Comparison of ENCODE assay signal across 8 cellular contexts in the genomic region with DNA sequence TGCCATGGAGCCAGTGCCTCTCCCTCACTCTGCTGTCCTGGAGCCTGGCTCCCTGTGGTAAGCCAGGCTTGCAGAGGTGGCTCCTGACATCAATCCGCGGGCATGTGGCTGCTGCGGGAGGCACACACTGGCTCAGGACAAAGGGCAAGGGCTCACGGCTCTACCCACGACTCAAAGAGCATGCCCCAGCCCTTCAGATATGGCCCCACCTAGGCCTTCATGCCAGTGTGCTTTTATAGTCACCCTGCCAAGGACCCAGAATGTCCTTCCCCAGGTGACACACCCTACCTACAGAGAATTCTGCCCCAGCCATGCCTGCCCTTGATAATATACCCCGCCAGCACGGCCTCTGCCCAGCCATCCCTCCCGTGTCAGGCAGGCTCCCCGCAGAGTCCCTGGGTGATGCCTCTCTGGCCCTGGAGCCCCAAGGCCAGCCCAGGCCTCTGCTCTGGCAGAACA. TPM values are rescaled to one million over a fixed set of nuclear protein-coding genes. Genes with fewer than 3 reads are reported as not detected.
DNase-seq lines count a peak whose midpoint lies in the region; ATAC-seq and TF ChIP-seq lines count a peak whose summit lies in the region.

No MANE protein-coding gene starts in this region.

- TF ChIP-seq CTCF in HCT116 (IDR thresholded peaks at IDR 0.05 in 2 of 3, conservative IDR thresholded peaks at IDR 0.05 in 1 of 3; ENCODE audit: borderline replicate concordance in 1 of 3, insufficient read depth in 1 of 3, low read depth in 2 of 3, low read length in 2 of 3): no peak
- TF ChIP-seq CTCF in activated B cell treated with CpG ODN at 0.5 μM for 24 hours (IDR thresholded peaks at IDR 0.05): no peak
- no peak for TF ChIP-seq CTCF in heart left ventricle (IDR thresholded peaks at IDR 0.05)

- H3K36me3 Mint-ChIP-seq in activated B cell treated with CpG ODN at 0.5 μM for 24 hours (ENCODE audit: low read depth): peaks cover 4% of the 10 kb centered on the region

- no peaks in the 10 kb centered on the region for H4K20me1 ChIP-seq in HCT116 (ENCODE audit: insufficient read depth)

- H3K9me3 Mint-ChIP-seq in activated B cell treated with CpG ODN at 0.5 μM for 24 hours: no peaks in the 10 kb centered on the region

- peaks cover 37% of the 10 kb centered on the region for H3K4me1 Mint-ChIP-seq in activated B cell treated with CpG ODN at 0.5 μM for 24 hours

- H2AFZ ChIP-seq in HCT116 (ENCODE audit: low read depth, low read length, poor library complexity, severe bottlenecking): no peak overlapping the region

- ATAC-seq in HCT116 (no peak), activated B cell treated with CpG ODN at 0.5 μM for 24 hours (ENCODE audit: low read depth) (no peak), heart left ventricle (peak in 2 of 4 donors; percentile 1 to 2), HG03159 (IDR thresholded peaks at IDR 0.05; ENCODE audit: unreplicated experiment) (no peak), HG02678 (IDR thresholded peaks at IDR 0.05; ENCODE audit: unreplicated experiment) (no peak)

- intact Hi-C loops in HCT116 (cut with micrococcal nuclease) (no loop called here), activated B cell treated with CpG ODN at 0.5 μM for 24 hours (cut with micrococcal nuclease) (no loop called here), heart left ventricle (cut with DNase I) (loop anchor here in 3 of 10 donors (10.0 kb wide), 2 partner anchors 50 to 100 kb away; partner anchors contain the start of genes TBC1D9B (in 3 of the 3) and MRNIP (in 1 of the 3))

- no peaks in the 10 kb centered on the region for H3K9me3 ChIP-seq in HCT116 (ENCODE audit: control insufficient read depth in 1 of 2, insufficient read depth in 1 of 2, low read depth in 1 of 2, low read length in 2 of 2)
- no peaks in the 10 kb centered on the region for H3K9me3 ChIP-seq in heart left ventricle

- DNase-seq in HCT116 (ENCODE audit: low read depth, low spot score) (no peak), activated B cell treated with CpG ODN at 0.5 μM for 24 hours (no peak), heart left ventricle (peak in 2 of 5 donors; percentile 31 to 42), skeletal muscle cell (ENCODE audit: low read depth) (no peak), HEK293T (ENCODE audit: extremely low spot score) (no peak), NCI-H774 (lab: John Stamatoyannopoulos, UW) (no peak)

- TSS peak; percentile 53 for BruUV-seq in HCT116 (replicated peaks; lab: Mats Ljungman, UMichigan)

- peak overlapping the region; percentile 84 for H3K4me3 Mint-ChIP-seq in activated B cell treated with CpG ODN at 0.5 μM for 24 hours

- peak overlapping the region; percentile 99 for H3K4me2 ChIP-seq in HCT116 (ENCODE audit: low read length)

- H3K9ac ChIP-seq in HCT116 (ENCODE audit: low read length): peak overlapping the region; percentile 88

- no peaks in the 10 kb centered on the region for H3K27me3 Mint-ChIP-seq in activated B cell treated with CpG ODN at 0.5 μM for 24 hours

- TF ChIP-seq RAD21 in HCT116 (IDR thresholded peaks at IDR 0.05; ENCODE audit: low read depth): no peak

- RAD21 ChIA-PET in HCT116 (lab: Charles Lee; ENCODE audit: low non-redundant PET in 1 of 2, low total read pairs in 2 of 2, uncharacterized antibody in 2 of 2, unreplicated experiment in 2 of 2): no interaction called here

- no peaks in the 10 kb centered on the region for H3K9me2 ChIP-seq in HCT116 (ENCODE audit: insufficient read depth)

- POLR2A ChIA-PET in HCT116 (lab: Charles Lee) (interaction anchor here (1.7 kb wide), 1 partner anchor 16 kb away, joined by 4 read pairs; the partner anchor contains the start of gene SQSTM1), activated B cell treated with CpG ODN at 0.5 μM for 24 hours (lab: Charles Lee) (interaction anchor here (0.8 to 3.8 kb wide), 7 partner anchors 14 to 170 kb away, joined by 3 to 58 read pairs (median 4); partner anchors contain the start of genes MAML1 and SQSTM1), HEK293T (lab: Yijun Ruan, JAX) (interaction anchor here (1.6 kb wide), 1 partner anchor 15 kb away, joined by 5 read pairs; the partner anchor contains the start of gene SQSTM1)

- peak overlapping the region; percentile 99 for H3K27ac ChIP-seq in HCT116 (ENCODE audit: low read depth, low read length)
- H3K27ac ChIP-seq in heart left ventricle: peak overlapping the region in 11 of 12 donors; percentile 89 to 98 (median 96)

- 42 to 51% (median 46%) methylated on average over 5 to 9 of the region's 9 CpGs for WGBS in heart left ventricle, 4 donors

- H3K4me3 ChIP-seq in HCT116 (replicated peaks in 1 of 2; ENCODE audit: low read depth in 1 of 2, low read length in 2 of 2) (peak overlapping the region; percentile 68 to 92), heart left ventricle (peak overlapping the region; percentile 73 to 100 (median 96)), skeletal muscle cell (ENCODE audit: low read depth, low read length) (peak overlapping the region; percentile 77)

- no peak overlapping the region for H3K27ac Mint-ChIP-seq in activated B cell treated with CpG ODN at 0.5 μM for 24 hours

- H3K27me3 ChIP-seq in HCT116 (ENCODE audit: insufficient read depth, low read length): no peaks in the 10 kb centered on the region
- no peaks in the 10 kb centered on the region for H3K27me3 ChIP-seq in heart left ventricle

- peaks cover 50% of the 10 kb centered on the region for H3K79me2 ChIP-seq in HCT116 (ENCODE audit: insufficient read depth, low read length)

- no peak for TF ChIP-seq POLR2A in HCT116 (IDR thresholded peaks at IDR 0.05; ENCODE audit: borderline replicate concordance, extremely low read depth, insufficient read depth, insufficient read length)
- TF ChIP-seq POLR2A in heart left ventricle (IDR thresholded peaks at IDR 0.05): no peak

- CTCF ChIA-PET in HCT116 (lab: Charles Lee): no interaction called here
- CTCF ChIA-PET in activated B cell treated with CpG ODN at 0.5 μM for 24 hours (lab: Charles Lee): no interaction called here
- CTCF ChIA-PET in HEK293T (lab: Yijun Ruan, JAX): no interaction called here

- H3K36me3 ChIP-seq in HCT116 (ENCODE audit: control insufficient read depth in 1 of 2, insufficient read depth in 2 of 2, low read length in 2 of 2) (peaks cover under 1 to 2% of the 10 kb centered on the region in 2 experiments; a peak in 1 of 4 replicates), heart left ventricle (peaks cover 0 to 24% (median 12%) of the 10 kb centered on the region in 9 donors)

- H3K4me1 ChIP-seq in HCT116 (ENCODE audit: control insufficient read depth in 1 of 2, insufficient read depth in 2 of 2, low read length in 2 of 2) (peaks cover 38 to 49% of the 10 kb centered on the region in 2 experiments), heart left ventricle (peaks cover 0 to 51% (median 39%) of the 10 kb centered on the region in 12 donors)

TF ChIP-seq in HCT116, 20 proteins besides CTCF, POLR2A, EP300 and RAD21 (continues in another document):
- TF ChIP-seq SIN3A (IDR thresholded peaks at IDR 0.05; ENCODE audit: low read depth) (no peak), EZH2phosphoT487 (IDR thresholded peaks at IDR 0.05; ENCODE audit: borderline replicate concordance) (no peak)
- TF ChIP-seq, protein P1, sequence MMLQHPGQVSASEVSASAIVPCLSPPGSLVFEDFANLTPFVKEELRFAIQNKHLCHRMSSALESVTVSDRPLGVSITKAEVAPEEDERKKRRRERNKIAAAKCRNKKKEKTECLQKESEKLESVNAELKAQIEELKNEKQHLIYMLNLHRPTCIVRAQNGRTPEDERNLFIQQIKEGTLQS (IDR thresholded peaks at IDR 0.05): no peak

TF ChIP-seq in HEK293T, 16 proteins besides CTCF, POLR2A, EP300 and RAD21:
- TF ChIP-seq NFRKB (IDR thresholded peaks at IDR 0.05): no peak
- TF ChIP-seq SP1 (IDR thresholded peaks at IDR 0.05): no peak

RNA-seq across cellular contexts. Expression of gene MGAT4B, which starts 1.6 kb away (rescaled TPM):
- total RNA-seq in HCT116 (2021; ENCODE audit: unreplicated experiment) (148 TPM), activated B cell treated with CpG ODN at 0.5 μM for 24 hours (73.6 and 85.3 TPM in 2 replicates), heart left ventricle (100 to 1,000 TPM in 6 of 9 donors, 10 to 100 TPM in 3; 84.2 to 209 (median 112) TPM)
- 85.4 and 95.3 TPM in 2 replicates for polyA plus RNA-seq in HCT116 (2012)
- polyA plus RNA-seq in heart left ventricle: 10 to 100 TPM; 49.6 to 89.7 TPM

RNA-seq across cellular contexts. Expression of gene LTC4S, which starts 11.3 kb away (rescaled TPM):
- total RNA-seq in HCT116 (2021; ENCODE audit: unreplicated experiment) (5.0 TPM), activated B cell treated with CpG ODN at 0.5 μM for 24 hours (2.6 and 2.7 TPM in 2 replicates), heart left ventricle (10 to 100 TPM in 4 of 9 donors, 1 to 10 TPM in 5; 4.5 to 16.7 (median 9.5) TPM)
- 0.85 and 1.5 TPM in 2 replicates for polyA plus RNA-seq in HCT116 (2012)
- polyA plus RNA-seq in heart left ventricle: 10 to 100 TPM in 1 of 2 donors, 1 to 10 TPM in 1; 3.3 to 13.8 TPM

RNA-seq across cellular contexts. Expression of gene SQSTM1, which starts 15.6 kb away (rescaled TPM):
- 299 TPM for total RNA-seq in HCT116 (2021; ENCODE audit: unreplicated experiment)
- 298 and 317 TPM in 2 replicates for polyA plus RNA-seq in HCT116 (2012)
- total RNA-seq in activated B cell treated with CpG ODN at 0.5 μM for 24 hours: 243 and 252 TPM in 2 replicates
- 100 to 1,000 TPM; 266 to 747 (median 402) TPM for total RNA-seq in heart left ventricle
- 100 to 1,000 TPM; 177 to 266 TPM for polyA plus RNA-seq in heart left ventricle

RNA-seq across cellular contexts. Expression of gene MRNIP, which starts 53.5 kb away (rescaled TPM):
- 36.2 TPM for total RNA-seq in HCT116 (2021; ENCODE audit: unreplicated experiment)
- polyA plus RNA-seq in HCT116 (2012): 20.9 and 21.7 TPM in 2 replicates
- 54.6 and 70.0 TPM in 2 replicates for total RNA-seq in activated B cell treated with CpG ODN at 0.5 μM for 24 hours
- 10 to 100 TPM in 6 of 9 donors, 1 to 10 TPM in 3; 8.5 to 14.4 (median 12.3) TPM for total RNA-seq in heart left ventricle
- 10 to 100 TPM; 10.4 to 24.1 TPM for polyA plus RNA-seq in heart left ventricle
